15 cellular contexts compared by ENCODE assay signal in genomic region chr18:48680339-48680738, GRCh38.
DNase-seq lines count a peak whose midpoint lies in the region; TF ChIP-seq lines count a peak whose summit lies in the region.
"Had no signal": no experiment of that assay in that cellular context is flagged by ENCODE, and none has a peak within 500 bp of the region (broad histone marks: within the 10 kb centered on the region; RNA-seq: fewer than 3 reads in every experiment).

No MANE protein-coding gene starts in this region.

- intact Hi-C loops in sigmoid colon (cut with DNase I), result no loop called here

- no peak for TF ChIP-seq CTCF in endodermal cell (conservative IDR thresholded peaks at IDR 0.05)
- TF ChIP-seq CTCF in sigmoid colon (IDR thresholded peaks at IDR 0.05), result no peak

- H3K27me3 Mint-ChIP-seq in endodermal cell (ENCODE audit: insufficient read depth), result no peaks in the 10 kb centered on the region
- peaks cover 2% of the 10 kb centered on the region for H3K27me3 Mint-ChIP-seq in activated CD4-positive, alpha-beta T cell treated with anti-CD3 and anti-CD28 coated beads, Interleukin-2, amount 10 ng/mL, durations not matched to agents 7 days and 5 days

- H3K9ac ChIP-seq in endodermal cell (ENCODE audit: extremely low read depth, low read length, poor library complexity, severe bottlenecking), result no peak overlapping the region

- H3K9me3 ChIP-seq in endodermal cell (ENCODE audit: control insufficient read depth, low read length) (no peaks in the 10 kb centered on the region), sigmoid colon (no peaks in the 10 kb centered on the region)

- 92 to 94% methylated on average over 8 to 9 of the region's 9 CpGs for WGBS in endodermal cell (ENCODE audit: insufficient coverage in 1 of 2, insufficient read length in 1 of 2), 2 experiments
- WGBS in sigmoid colon, 2 donors, result 94% methylated on average over 9 of the region's 9 CpGs

- H3K9me3 Mint-ChIP-seq in endodermal cell, result no peaks in the 10 kb centered on the region
- no peaks in the 10 kb centered on the region for H3K9me3 Mint-ChIP-seq in activated CD4-positive, alpha-beta T cell treated with anti-CD3 and anti-CD28 coated beads, Interleukin-2, amount 10 ng/mL, durations not matched to agents 7 days and 5 days
- H3K9me3 Mint-ChIP-seq: WTC11 had no signal

- no peak for TF ChIP-seq POLR2A in sigmoid colon (IDR thresholded peaks at IDR 0.05)

- H3K4me1 ChIP-seq in endodermal cell (ENCODE audit: control insufficient read depth, insufficient read depth, low read length), result no peaks in the 10 kb centered on the region
- H3K4me1 ChIP-seq in sigmoid colon, result peaks cover 0 to 56% (median 33%) of the 10 kb centered on the region in 4 donors

- peaks cover 1% of the 10 kb centered on the region for H3K4me1 Mint-ChIP-seq in endodermal cell
- peaks cover 4% of the 10 kb centered on the region for H3K4me1 Mint-ChIP-seq in activated CD4-positive, alpha-beta T cell treated with anti-CD3 and anti-CD28 coated beads, Interleukin-2, amount 10 ng/mL, durations not matched to agents 7 days and 5 days
- H3K4me1 Mint-ChIP-seq: WTC11 had no signal

- CTCF ChIA-PET in activated CD4-positive, alpha-beta T cell treated with anti-CD3 and anti-CD28 coated beads, Interleukin-2, amount 10 ng/mL, durations not matched to agents 7 days and 5 days (lab: Charles Lee), result interaction anchor here (0.5 kb wide), 1 partner anchor 257 kb away, joined by 3 read pairs; no protein-coding TSS in a partner anchor

- H3K4me3 ChIP-seq in endodermal cell (ENCODE audit: low read length) (no peak overlapping the region), sigmoid colon (no peak overlapping the region)

- H3K27me3 ChIP-seq in endodermal cell (ENCODE audit: control insufficient read depth, insufficient read depth, low read length, poor library complexity, severe bottlenecking) (no peaks in the 10 kb centered on the region), layer of hippocampus (ENCODE audit: control insufficient read depth, insufficient read depth, low read length) (no peaks in the 10 kb centered on the region), sigmoid colon (no peaks in the 10 kb centered on the region)

- DNase-seq in endodermal cell (no peak), sigmoid colon (no peak), SK-N-DZ (ENCODE audit: low spot score) (no peak), dedifferentiated amniotic fluid mesenchymal stem cell (ENCODE audit: extremely low spot score) (no peak), HUDEP-2 (lab: John Stamatoyannopoulos, UW; ENCODE audit: unreplicated experiment in 76 of 76) (no peak)
- no peak for DNase-seq in activated CD4-positive, alpha-beta T cell treated with anti-CD3 and anti-CD28 coated beads, Interleukin-2, amount 10 ng/mL, durations not matched to agents 7 days and 5 days
- DNase-seq: activated naive CD4-positive, alpha-beta T cell treated with Interleukin-2 at 50 U/mL for 16 hours; Kasumi-1; left colon; NCI-H187 treated with DMSO at 0.1 percent for 48 hours; NCI-H748 treated with DMSO at 0.1 percent for 48 hours; stimulated activated naive CD8-positive, alpha-beta T cell treated with anti-CD3 and anti-CD28 coated beads, Interleukin-15, Interleukin-2, amounts not matched to agents 100 U/mL and 50 U/mL, for 24 hours had no signal

- H3K36me3 Mint-ChIP-seq in endodermal cell (ENCODE audit: low read depth), result peaks cover 5% of the 10 kb centered on the region
- H3K36me3 Mint-ChIP-seq in activated CD4-positive, alpha-beta T cell treated with anti-CD3 and anti-CD28 coated beads, Interleukin-2, amount 10 ng/mL, durations not matched to agents 7 days and 5 days (ENCODE audit: low read depth), result no peaks in the 10 kb centered on the region
- H3K36me3 Mint-ChIP-seq: WTC11 had no signal

- H3K4me3 Mint-ChIP-seq in endodermal cell, result no peak overlapping the region
- H3K4me3 Mint-ChIP-seq in activated CD4-positive, alpha-beta T cell treated with anti-CD3 and anti-CD28 coated beads, Interleukin-2, amount 10 ng/mL, durations not matched to agents 7 days and 5 days, result no peak overlapping the region
- H3K4me3 Mint-ChIP-seq: WTC11 had no signal

- TF ChIP-seq EP300 in sigmoid colon (IDR thresholded peaks at IDR 0.05), result no peak

- H3K27ac Mint-ChIP-seq in endodermal cell, result no peak overlapping the region
- no peak overlapping the region for H3K27ac Mint-ChIP-seq in activated CD4-positive, alpha-beta T cell treated with anti-CD3 and anti-CD28 coated beads, Interleukin-2, amount 10 ng/mL, durations not matched to agents 7 days and 5 days
- H3K27ac Mint-ChIP-seq: WTC11 had no signal

- peak overlapping the region; percentile 62 for H3K27ac ChIP-seq in endodermal cell (ENCODE audit: low read depth, low read length)
- peak overlapping the region; percentile 22 for H3K27ac ChIP-seq in layer of hippocampus (ENCODE audit: low read depth, low read length)
- H3K27ac ChIP-seq in sigmoid colon, result peak overlapping the region in 3 of 4 donors; percentile 51 to 55 (median 52)
- H3K27ac ChIP-seq: C4-2B had no signal

- H3K36me3 ChIP-seq in endodermal cell (ENCODE audit: control insufficient read depth, insufficient read depth, low read length) (peaks cover 3% of the 10 kb centered on the region), sigmoid colon (peaks cover 0 to 14% (median 0%) of the 10 kb centered on the region in 4 donors)

- POLR2A ChIA-PET in activated CD4-positive, alpha-beta T cell treated with anti-CD3 and anti-CD28 coated beads, Interleukin-2, amount 10 ng/mL, durations not matched to agents 7 days and 5 days (lab: Charles Lee), result no interaction called here
